In the genomic region with DNA sequence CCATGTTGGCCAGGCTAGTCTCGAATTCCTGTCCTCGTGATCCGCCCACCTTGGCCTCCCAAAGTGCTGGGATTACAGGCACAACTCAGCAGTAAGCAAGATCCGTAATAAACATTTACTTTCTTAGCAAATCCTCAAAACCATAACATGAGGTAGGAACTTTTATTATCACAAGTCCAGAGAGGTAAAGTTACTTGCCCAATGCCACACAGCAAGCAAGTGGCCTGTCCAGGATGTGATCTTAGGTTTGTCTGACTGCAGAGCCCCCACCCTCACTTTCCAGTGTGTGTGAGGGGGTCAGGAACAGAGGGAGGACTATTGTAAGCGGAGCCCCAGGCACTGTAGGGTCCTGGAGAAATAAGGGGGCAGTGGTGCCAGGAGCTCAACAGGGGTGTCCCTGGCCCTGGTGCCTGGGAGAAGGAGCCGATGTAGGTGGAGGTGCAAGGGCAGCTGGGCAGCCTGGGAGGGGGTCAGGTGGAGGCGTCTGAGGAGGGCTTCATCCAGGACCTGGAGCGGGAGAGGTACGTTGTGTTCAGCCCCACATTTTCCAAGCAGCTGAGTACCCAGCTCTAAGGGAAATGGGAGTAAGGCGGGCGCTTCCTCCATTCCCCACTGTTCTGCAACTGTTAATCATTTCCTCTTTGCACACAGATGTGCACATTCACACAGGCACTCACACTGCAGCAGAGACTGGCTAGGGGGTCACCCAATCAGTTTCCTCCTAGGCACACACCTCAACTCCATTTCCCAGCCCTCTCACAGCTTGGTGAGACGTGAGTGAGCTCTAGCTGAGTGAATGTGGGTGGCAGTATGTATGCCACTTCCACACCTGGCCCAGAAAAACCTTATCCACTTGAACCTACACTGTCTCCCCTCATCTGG, we compare ENCODE assay signal across 19 cellular contexts. TPM values are rescaled to one million over a fixed set of nuclear protein-coding genes. Genes with fewer than 3 reads are reported as not detected.
DNase-seq lines count a peak whose midpoint lies in the region; ATAC-seq and TF ChIP-seq lines count a peak whose summit lies in the region.
"Had no signal": no experiment of that assay in that cellular context is flagged by ENCODE, and none has a peak within 500 bp of the region (broad histone marks: within the 10 kb centered on the region; RNA-seq: fewer than 3 reads in every experiment).

No MANE protein-coding gene starts in this region.

- H3K14ac ChIP-seq in IMR-90 (replicated peaks; ENCODE audit: low read depth, low read length) (no peak overlapping the region), trophoblast cell (ENCODE audit: low read length) (no peak overlapping the region)

- H2BK120ac ChIP-seq in IMR-90 (ENCODE audit: low read depth, low read length): no peak overlapping the region
- no peak overlapping the region for H2BK120ac ChIP-seq in trophoblast cell (ENCODE audit: insufficient read depth, low read length, poor library complexity)

- peaks cover 0 to 14% (median 0%) of the 10 kb centered on the region in 11 experiments; a peak in 4 of 22 replicates for H4K20me1 ChIP-seq in BLaER1 treated with 17β-estradiol and CSF1 and Interleukin-3, amounts not matched to agents 10 nM and 100 nM
- H4K20me1 ChIP-seq in IMR-90 (ENCODE audit: insufficient read depth, low read length): no peaks in the 10 kb centered on the region; the same call in 1 of the 2 replicates

- H2BK5ac ChIP-seq in IMR-90 (ENCODE audit: low read depth, low read length, poor library complexity, severe bottlenecking): no peak overlapping the region
- no peak overlapping the region for H2BK5ac ChIP-seq in trophoblast cell (ENCODE audit: low read depth, low read length, poor library complexity)

- peak overlapping the region; percentile 39 for H3K27ac Mint-ChIP-seq in activated CD4-positive, alpha-beta memory T cell treated with anti-CD3 and anti-CD28 coated beads for 36 hours
- H3K27ac Mint-ChIP-seq in natural killer cell: peak overlapping the region; percentile 23 to 54
- H3K27ac Mint-ChIP-seq: activated CD8-positive, alpha-beta T cell treated with anti-CD3 and anti-CD28 coated beads, Interleukin-2, amount 10 ng/mL, durations not matched to agents 7 days and 5 days had no signal

- no peak overlapping the region for H3K4me3 ChIP-seq in BLaER1 treated with 17β-estradiol and CSF1 and Interleukin-3, amounts not matched to agents 10 nM and 100 nM
- no peak overlapping the region for H3K4me3 ChIP-seq in IMR-90 (ENCODE audit: insufficient read depth, low read depth, low read length)
- H3K4me3 ChIP-seq in trophoblast cell (ENCODE audit: low read depth, low read length): no peak overlapping the region
- H3K4me3 ChIP-seq: spleen, stomach had no signal

- H4K91ac ChIP-seq in IMR-90 (ENCODE audit: insufficient read depth, low read depth, low read length): no peak overlapping the region
- no peak overlapping the region for H4K91ac ChIP-seq in trophoblast cell (ENCODE audit: low read depth, low read length)

- intact Hi-C loops in IMR-90 (cut with micrococcal nuclease) (no loop called here), natural killer cell (cut with micrococcal nuclease) (no loop called here)
- intact Hi-C loops in activated CD4-positive, alpha-beta memory T cell treated with anti-CD3 and anti-CD28 coated beads for 36 hours (cut with micrococcal nuclease): no loop called here

- peak overlapping the region in 6 of 11 experiments; percentile 23 to 37 (median 28); a peak in 5 of 22 replicates for H3K27ac ChIP-seq in BLaER1 treated with 17β-estradiol and CSF1 and Interleukin-3, amounts not matched to agents 10 nM and 100 nM
- no peak overlapping the region for H3K27ac ChIP-seq in IMR-90 (ENCODE audit: insufficient read depth, low read length)
- H3K27ac ChIP-seq in trophoblast cell (ENCODE audit: low read depth, low read length): no peak overlapping the region
- H3K27ac ChIP-seq: epithelial cell of prostate, stomach had no signal

- H3K56ac ChIP-seq in IMR-90 (ENCODE audit: extremely low read depth, insufficient read depth, low read length): no peak overlapping the region

- DNase-seq in IMR-90: no peak
- DNase-seq in activated CD4-positive, alpha-beta memory T cell treated with anti-CD3 and anti-CD28 coated beads for 36 hours: no peak
- DNase-seq in natural killer cell: no peak
- DNase-seq in trophoblast cell: no peak
- DNase-seq: activated CD8-positive, alpha-beta T cell treated with anti-CD3 and anti-CD28 coated beads, Interleukin-2, amount 10 ng/mL, durations not matched to agents 7 days and 5 days; activated effector memory CD4-positive, alpha-beta T cell treated with Interleukin-2 at 50 U/mL for 16 hours; HCEC 1CT; NCI-H1417; NCI-H345; nucleus accumbens; SHP77; spleen; stomach; T-helper 9 cell had no signal

- H3K23ac ChIP-seq in IMR-90 (ENCODE audit: low read depth, low read length) (no peak overlapping the region), trophoblast cell (ENCODE audit: low read length) (no peak overlapping the region)

- H3K79me1 ChIP-seq in IMR-90 (ENCODE audit: low read depth in 1 of 2, low read length in 2 of 2) (peaks cover 9 to 17% of the 10 kb centered on the region in 2 experiments), trophoblast cell (ENCODE audit: low read length) (no peaks in the 10 kb centered on the region)

- H3K18ac ChIP-seq in IMR-90 (ENCODE audit: low read depth, low read length) (no peak overlapping the region), trophoblast cell (ENCODE audit: low read length) (no peak overlapping the region)

- no peak overlapping the region for H4K5ac ChIP-seq in IMR-90 (ENCODE audit: low read depth, low read length)

- no peaks in the 10 kb centered on the region for H3K27me3 ChIP-seq in BLaER1 treated with 17β-estradiol and CSF1 and Interleukin-3, amounts not matched to agents 10 nM and 100 nM
- H3K27me3 ChIP-seq in IMR-90 (ENCODE audit: control insufficient read depth, insufficient read depth, low read length): no peaks in the 10 kb centered on the region
- no peaks in the 10 kb centered on the region for H3K27me3 ChIP-seq in trophoblast cell (ENCODE audit: insufficient read depth, low read length)
- H3K27me3 ChIP-seq: spleen, stomach had no signal

- H2BK15ac ChIP-seq in IMR-90 (ENCODE audit: low read depth, low read length): no peak overlapping the region

- H2BK12ac ChIP-seq in trophoblast cell (ENCODE audit: low read length): no peak overlapping the region

- in situ Hi-C loops in IMR-90 (cut with MboI; ENCODE audit: low sequenced_read_pairs): no loop called here

- H2AFZ ChIP-seq in IMR-90 (replicated peaks; ENCODE audit: low read length, poor library complexity) (no peak overlapping the region), trophoblast cell (ENCODE audit: insufficient read depth, low read length, poor library complexity) (no peak overlapping the region)

- H3K36me3 ChIP-seq in BLaER1 treated with 17β-estradiol and CSF1 and Interleukin-3, amounts not matched to agents 10 nM and 100 nM: peaks cover 70 to 95% (median 80%) of the 10 kb centered on the region in 11 experiments
- H3K36me3 ChIP-seq in IMR-90 (ENCODE audit: control insufficient read depth, insufficient read depth, low read length) (peaks cover 53% of the 10 kb centered on the region), trophoblast cell (ENCODE audit: control insufficient read depth in 1 of 2, insufficient read depth in 2 of 2, low read length in 2 of 2) (peaks cover 54 to 64% of the 10 kb centered on the region in 2 experiments)

- H3K4ac ChIP-seq in IMR-90 (ENCODE audit: low read depth, low read length) (no peak overlapping the region), trophoblast cell (ENCODE audit: low read depth, low read length) (no peak overlapping the region)

- WGBS in IMR-90 (ENCODE audit: extremely low coverage in 2 of 2, insufficient read length in 1 of 2), 2 experiments: 100% methylated on average over 5 of the region's 12 CpGs; no CpG with 5 or more reads in 1 of the 2 experiments
- WGBS in trophoblast cell (ENCODE audit: extremely low coverage, insufficient coverage, insufficient read length): no CpG with 5 or more reads among the region's 12 CpGs

- H3K4me2 ChIP-seq in BLaER1 treated with 17β-estradiol and CSF1 and Interleukin-3, amounts not matched to agents 10 nM and 100 nM: peak overlapping the region; percentile 26 to 84 (median 45); a peak in 21 of 22 replicates
- H3K4me2 ChIP-seq in IMR-90 (ENCODE audit: low read depth, low read length): no peak overlapping the region
- no peak overlapping the region for H3K4me2 ChIP-seq in trophoblast cell (ENCODE audit: low read length)

- H3K9me1 ChIP-seq in IMR-90 (ENCODE audit: insufficient read depth, low read length): no peaks in the 10 kb centered on the region

- no peak overlapping the region for H3K4me3 Mint-ChIP-seq in activated CD4-positive, alpha-beta memory T cell treated with anti-CD3 and anti-CD28 coated beads for 36 hours
- no peak overlapping the region for H3K4me3 Mint-ChIP-seq in natural killer cell
- H3K4me3 Mint-ChIP-seq: activated CD8-positive, alpha-beta T cell treated with anti-CD3 and anti-CD28 coated beads, Interleukin-2, amount 10 ng/mL, durations not matched to agents 7 days and 5 days had no signal

- H3K27me3 Mint-ChIP-seq in activated CD4-positive, alpha-beta memory T cell treated with anti-CD3 and anti-CD28 coated beads for 36 hours: no peaks in the 10 kb centered on the region
- H3K27me3 Mint-ChIP-seq in natural killer cell (ENCODE audit: low read depth in 2 of 2): no peaks in the 10 kb centered on the region

- no TSS peak for BruUV-seq in IMR-90 (replicated peaks; lab: Mats Ljungman, UMichigan)

- H4K8ac ChIP-seq in IMR-90 (ENCODE audit: low read depth in 2 of 2, low read length in 2 of 2) (no peak overlapping the region), trophoblast cell (ENCODE audit: low read depth, low read length) (no peak overlapping the region)

- H3K4me1 ChIP-seq in BLaER1 treated with 17β-estradiol and CSF1 and Interleukin-3, amounts not matched to agents 10 nM and 100 nM: peaks cover 20 to 29% (median 25%) of the 10 kb centered on the region in 10 experiments
- no peaks in the 10 kb centered on the region for H3K4me1 ChIP-seq in IMR-90 (ENCODE audit: control insufficient read depth, insufficient read depth, low read length)
- H3K4me1 ChIP-seq in trophoblast cell (ENCODE audit: control insufficient read depth in 1 of 2, insufficient read depth in 2 of 2, low read length in 2 of 2): peaks cover 0 to 2% of the 10 kb centered on the region in 2 experiments

- no peaks in the 10 kb centered on the region for H3K9me3 ChIP-seq in BLaER1 treated with 17β-estradiol and CSF1 and Interleukin-3, amounts not matched to agents 10 nM and 100 nM (replicated peaks in 1 of 11)
- no peaks in the 10 kb centered on the region for H3K9me3 ChIP-seq in IMR-90 (ENCODE audit: control insufficient read depth, insufficient read depth, low read length)
- no peaks in the 10 kb centered on the region for H3K9me3 ChIP-seq in trophoblast cell (ENCODE audit: insufficient read depth, low read depth, low read length)
- H3K9me3 ChIP-seq: spleen, stomach had no signal

- TF ChIP-seq CTCF in IMR-90 (conservative IDR thresholded peaks at IDR 0.05; ENCODE audit: low read depth, low read length) (no peak), natural killer cell (IDR thresholded peaks at IDR 0.05) (no peak)

- H2BK20ac ChIP-seq in IMR-90 (ENCODE audit: low read depth, low read length): no peak overlapping the region

- no peaks in the 10 kb centered on the region for H3K9me3 Mint-ChIP-seq in activated CD4-positive, alpha-beta memory T cell treated with anti-CD3 and anti-CD28 coated beads for 36 hours
- H3K9me3 Mint-ChIP-seq in natural killer cell: no peaks in the 10 kb centered on the region

- POLR2A ChIA-PET in IMR-90 (lab: Charles Lee; ENCODE audit: unreplicated experiment): interaction anchor here (0.6 kb wide), 1 partner anchor 1972 kb away, joined by 7 read pairs; no protein-coding TSS in a partner anchor
- POLR2A ChIA-PET in activated CD4-positive, alpha-beta memory T cell treated with anti-CD3 and anti-CD28 coated beads for 36 hours (lab: Charles Lee): no interaction called here

- no peak for ATAC-seq in IMR-90 (ENCODE audit: low read depth)
- ATAC-seq in natural killer cell: no peak
- ATAC-seq in GM21737 (IDR thresholded peaks at IDR 0.05; ENCODE audit: unreplicated experiment): no peak
- no peak for ATAC-seq in GM19455 (IDR thresholded peaks at IDR 0.05; ENCODE audit: unreplicated experiment)
- ATAC-seq: activated CD8-positive, alpha-beta T cell treated with anti-CD3 and anti-CD28 coated beads, Interleukin-2, amount 10 ng/mL, durations not matched to agents 7 days and 5 days had no signal

- H3K36me3 Mint-ChIP-seq in activated CD4-positive, alpha-beta memory T cell treated with anti-CD3 and anti-CD28 coated beads for 36 hours: peaks cover 42% of the 10 kb centered on the region
- H3K36me3 Mint-ChIP-seq in natural killer cell: no peaks in the 10 kb centered on the region

- TF ChIP-seq RAD21 in IMR-90 (IDR thresholded peaks at IDR 0.05; ENCODE audit: low read length): no peak

- no peaks in the 10 kb centered on the region for H3K79me2 ChIP-seq in trophoblast cell (ENCODE audit: control insufficient read depth, insufficient read depth, low read length, poor library complexity)

- dilution Hi-C loops in IMR-90 (cut with HindIII; ENCODE audit: low sequenced_read_pairs, unreplicated experiment): no loop called here

- peak overlapping the region; percentile 52 for H2AK9ac ChIP-seq in IMR-90 (replicated peaks; ENCODE audit: low read depth, low read length, poor library complexity)

- TF ChIP-seq POLR2A in IMR-90 (IDR thresholded peaks at IDR 0.05; ENCODE audit: low read depth, low read length): no peak

- H2AK5ac ChIP-seq in IMR-90 (ENCODE audit: low read depth, low read length): no peak overlapping the region
- no peak overlapping the region for H2AK5ac ChIP-seq in trophoblast cell (ENCODE audit: low read length)

- H3K9ac ChIP-seq in BLaER1 treated with 17β-estradiol and CSF1 and Interleukin-3, amounts not matched to agents 10 nM and 100 nM: peak overlapping the region in 4 of 11 experiments; percentile 25 to 39 (median 36); a peak in 4 of 22 replicates
- H3K9ac ChIP-seq in IMR-90 (ENCODE audit: low read depth, low read length) (no peak overlapping the region), trophoblast cell (ENCODE audit: low read length) (no peak overlapping the region)

- CTCF ChIA-PET in IMR-90 (lab: Yijun Ruan, JAX): no interaction called here
- CTCF ChIA-PET in activated CD4-positive, alpha-beta memory T cell treated with anti-CD3 and anti-CD28 coated beads for 36 hours (lab: Charles Lee): interaction anchor here (0.6 kb wide), 1 partner anchor 34 kb away, joined by 4 read pairs; no protein-coding TSS in a partner anchor

- peaks cover 11% of the 10 kb centered on the region for H3K4me1 Mint-ChIP-seq in activated CD4-positive, alpha-beta memory T cell treated with anti-CD3 and anti-CD28 coated beads for 36 hours (ENCODE audit: low read depth)
- peaks cover 13 to 17% of the 10 kb centered on the region in 2 donors for H3K4me1 Mint-ChIP-seq in natural killer cell

- no peak overlapping the region for H4K12ac ChIP-seq in trophoblast cell (ENCODE audit: low read depth, low read length)

RNA-seq across cellular contexts. Expression of gene RPUSD3, which starts 5.9 kb away (rescaled TPM):
- total RNA-seq in IMR-90 (2012; rRNA removed): 30.3 and 30.8 TPM in 2 replicates
- polyA plus RNA-seq in IMR-90 (2012; rRNA removed): 49.4 and 53.0 TPM in 2 replicates
- 28.1 and 48.8 TPM in 2 replicates for polyA plus RNA-seq in IMR-90 (2012; cell fraction: cytosol; rRNA removed)
- 30.5 and 49.8 TPM in 2 replicates for polyA plus RNA-seq in IMR-90 (2012; cell fraction: nucleus; rRNA removed; ENCODE audit: low replicate concordance)
- total RNA-seq in activated CD4-positive, alpha-beta memory T cell treated with anti-CD3 and anti-CD28 coated beads for 36 hours: 10 to 100 TPM; 79.0 to 80.8 TPM
- 10 to 100 TPM; 27.5 to 43.9 (median 30.9) TPM for total RNA-seq in natural killer cell
- polyA plus RNA-seq in trophoblast cell (2013): 40.2 and 42.5 TPM in 2 replicates

RNA-seq across cellular contexts. Expression of gene TTLL3, which starts 27.9 kb away (rescaled TPM):
- total RNA-seq in IMR-90 (2012; rRNA removed) (5.8 and 6.8 TPM in 2 replicates), natural killer cell (100 to 1,000 TPM; 133 to 137 (median 136) TPM)
- polyA plus RNA-seq in IMR-90 (2012; rRNA removed): 37.4 and 43.4 TPM in 2 replicates
- polyA plus RNA-seq in IMR-90 (2012; cell fraction: cytosol; rRNA removed): 11.2 TPM in 2 replicates
- polyA plus RNA-seq in IMR-90 (2012; cell fraction: nucleus; rRNA removed; ENCODE audit: low replicate concordance): 411 and 417 TPM in 2 replicates
- 10 to 100 TPM; 49.6 to 49.7 TPM for total RNA-seq in activated CD4-positive, alpha-beta memory T cell treated with anti-CD3 and anti-CD28 coated beads for 36 hours
- 11.9 and 12.1 TPM in 2 replicates for polyA plus RNA-seq in trophoblast cell (2013)

RNA-seq across cellular contexts. Expression of gene CIDEC, which starts 42.1 kb away (rescaled TPM):
- total RNA-seq in IMR-90 (2012; rRNA removed): not detected in 2 replicates
- 0.09 TPM in 1 of 2 replicates, not detected in the other for polyA plus RNA-seq in IMR-90 (2012; rRNA removed)
- 0.07 and 0.11 TPM in 2 replicates for polyA plus RNA-seq in IMR-90 (2012; cell fraction: cytosol; rRNA removed)
- not detected in 2 replicates for polyA plus RNA-seq in IMR-90 (2012; cell fraction: nucleus; rRNA removed; ENCODE audit: low replicate concordance)
- total RNA-seq in activated CD4-positive, alpha-beta memory T cell treated with anti-CD3 and anti-CD28 coated beads for 36 hours: not detected
- total RNA-seq in natural killer cell: not detected
- polyA plus RNA-seq in trophoblast cell (2013): 0.11 TPM in 2 replicates
- total RNA-seq: activated CD8-positive, alpha-beta T cell treated with anti-CD3 and anti-CD28 coated beads, Interleukin-2, amount 10 ng/mL, durations not matched to agents 7 days and 5 days; glomerular endothelial cell; spleen had no signal

RNA-seq across cellular contexts. Expression of gene ARPC4, which starts 45.1 kb away (rescaled TPM):
- 383 and 405 TPM in 2 replicates for total RNA-seq in IMR-90 (2012; rRNA removed)
- polyA plus RNA-seq in IMR-90 (2012; rRNA removed): 160 and 188 TPM in 2 replicates
- 123 and 177 TPM in 2 replicates for polyA plus RNA-seq in IMR-90 (2012; cell fraction: cytosol; rRNA removed)
- polyA plus RNA-seq in IMR-90 (2012; cell fraction: nucleus; rRNA removed; ENCODE audit: low replicate concordance): 64.3 and 102 TPM in 2 replicates
- 100 to 1,000 TPM; 237 to 240 TPM for total RNA-seq in activated CD4-positive, alpha-beta memory T cell treated with anti-CD3 and anti-CD28 coated beads for 36 hours
- 100 to 1,000 TPM; 282 to 288 (median 285) TPM for total RNA-seq in natural killer cell
- polyA plus RNA-seq in trophoblast cell (2013): 86.4 and 87.7 TPM in 2 replicates

RNA-seq across cellular contexts. Expression of gene TADA3, which starts 45.7 kb away (rescaled TPM):
- 69.7 and 83.0 TPM in 2 replicates for total RNA-seq in IMR-90 (2012; rRNA removed)
- polyA plus RNA-seq in IMR-90 (2012; rRNA removed): 68.0 and 69.7 TPM in 2 replicates
- 67.8 and 79.3 TPM in 2 replicates for polyA plus RNA-seq in IMR-90 (2012; cell fraction: cytosol; rRNA removed)
- 37.7 and 38.4 TPM in 2 replicates for polyA plus RNA-seq in IMR-90 (2012; cell fraction: nucleus; rRNA removed; ENCODE audit: low replicate concordance)
- 10 to 100 TPM; 86.9 to 92.1 TPM for total RNA-seq in activated CD4-positive, alpha-beta memory T cell treated with anti-CD3 and anti-CD28 coated beads for 36 hours
- 10 to 100 TPM; 59.2 to 73.7 (median 69.2) TPM for total RNA-seq in natural killer cell
- polyA plus RNA-seq in trophoblast cell (2013): 56.0 and 56.8 TPM in 2 replicates

Comparison
In these comparisons a context has a peak if more than half of its experiments do, and no peak if none do; other contexts are left out.
1. H3K27ac ChIP-seq: peak in BLaER1 treated with 17β-estradiol and CSF1 and Interleukin-3, amounts not matched to agents 10 nM and 100 nM (6 of 11); none in IMR-90 (single experiment) and trophoblast cell (single experiment).
2. H3K4me2 ChIP-seq: peak in BLaER1 treated with 17β-estradiol and CSF1 and Interleukin-3, amounts not matched to agents 10 nM and 100 nM (11 of 11); none in IMR-90 (single experiment) and trophoblast cell (single experiment).